Comparison of ENCODE assay signal across 1 cellular context in the genomic region with DNA sequence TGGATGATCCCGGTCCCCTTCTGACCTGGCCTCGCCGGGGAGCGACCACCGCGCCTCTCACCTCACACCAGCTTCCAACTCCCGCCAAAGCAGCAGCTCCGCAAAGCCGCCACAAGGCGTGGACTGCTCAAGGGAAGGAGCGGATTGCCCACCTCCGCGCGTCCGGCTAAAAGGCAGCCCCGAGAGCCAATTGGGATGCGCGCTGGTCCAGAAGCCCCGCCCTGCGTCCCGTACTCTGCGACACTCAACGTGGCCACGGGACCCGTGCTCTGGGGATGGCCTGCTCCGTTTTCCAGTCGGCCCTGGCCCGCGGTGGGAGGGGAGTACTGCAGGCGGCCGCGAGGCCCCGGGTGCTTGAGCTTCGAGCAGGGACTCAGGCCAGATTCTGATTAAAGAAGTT. TPM values are rescaled to one million over a fixed set of nuclear protein-coding genes. Genes with fewer than 3 reads are reported as not detected.
"Had no signal": no experiment of that assay in that cellular context is flagged by ENCODE, and none has a peak within 500 bp of the region (broad histone marks: within the 10 kb centered on the region; RNA-seq: fewer than 3 reads in every experiment).

A gene with protein sequence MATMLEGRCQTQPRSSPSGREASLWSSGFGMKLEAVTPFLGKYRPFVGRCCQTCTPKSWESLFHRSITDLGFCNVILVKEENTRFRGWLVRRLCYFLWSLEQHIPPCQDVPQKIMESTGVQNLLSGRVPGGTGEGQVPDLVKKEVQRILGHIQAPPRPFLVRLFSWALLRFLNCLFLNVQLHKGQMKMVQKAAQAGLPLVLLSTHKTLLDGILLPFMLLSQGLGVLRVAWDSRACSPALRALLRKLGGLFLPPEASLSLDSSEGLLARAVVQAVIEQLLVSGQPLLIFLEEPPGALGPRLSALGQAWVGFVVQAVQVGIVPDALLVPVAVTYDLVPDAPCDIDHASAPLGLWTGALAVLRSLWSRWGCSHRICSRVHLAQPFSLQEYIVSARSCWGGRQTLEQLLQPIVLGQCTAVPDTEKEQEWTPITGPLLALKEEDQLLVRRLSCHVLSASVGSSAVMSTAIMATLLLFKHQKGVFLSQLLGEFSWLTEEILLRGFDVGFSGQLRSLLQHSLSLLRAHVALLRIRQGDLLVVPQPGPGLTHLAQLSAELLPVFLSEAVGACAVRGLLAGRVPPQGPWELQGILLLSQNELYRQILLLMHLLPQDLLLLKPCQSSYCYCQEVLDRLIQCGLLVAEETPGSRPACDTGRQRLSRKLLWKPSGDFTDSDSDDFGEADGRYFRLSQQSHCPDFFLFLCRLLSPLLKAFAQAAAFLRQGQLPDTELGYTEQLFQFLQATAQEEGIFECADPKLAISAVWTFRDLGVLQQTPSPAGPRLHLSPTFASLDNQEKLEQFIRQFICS (minus strand): TSS at position 125 of the 400 bp plus-strand sequence. CDS start 2,557 bp downstream, outside the sequence.

RNA-seq across cellular contexts. Expression of the gene that starts here (rescaled TPM):
- polyA plus RNA-seq: SK-N-SH had no signal
